Comparison of ENCODE assay signal across 17 cellular contexts in genomic region chr16:57684626-57685358, GRCh38. TPM values are rescaled to one million over a fixed set of nuclear protein-coding genes. Genes with fewer than 3 reads are reported as not detected.
DNase-seq lines count a peak whose midpoint lies in the region; ATAC-seq and TF ChIP-seq lines count a peak whose summit lies in the region.
"Had no signal": no experiment of that assay in that cellular context is flagged by ENCODE, and none has a peak within 500 bp of the region (broad histone marks: within the 10 kb centered on the region; RNA-seq: fewer than 3 reads in every experiment).

No MANE protein-coding gene starts in this region.

- no peak for ATAC-seq in GM21528 (IDR thresholded peaks at IDR 0.05; ENCODE audit: low FRiP score, unreplicated experiment)
- ATAC-seq in mucosa of descending colon: no peak

- H3K27ac Mint-ChIP-seq in chondrocyte (ENCODE audit: unreplicated experiment): no peak overlapping the region
- peak overlapping the region; percentile 19 for H3K27ac Mint-ChIP-seq in neural progenitor cell
- H3K27ac Mint-ChIP-seq: CD4-positive, alpha-beta memory T cell had no signal

- H3K27me3 ChIP-seq in BLaER1 treated with 17β-estradiol and CSF1 and Interleukin-3, amounts not matched to agents 10 nM and 100 nM: no peaks in the 10 kb centered on the region
- H3K27me3 ChIP-seq in neural progenitor cell: no peaks in the 10 kb centered on the region
- H3K27me3 ChIP-seq: BE2C had no signal

- peak overlapping the region in 8 of 11 experiments; percentile 20 to 50 (median 34); a peak in 8 of 22 replicates for H3K9ac ChIP-seq in BLaER1 treated with 17β-estradiol and CSF1 and Interleukin-3, amounts not matched to agents 10 nM and 100 nM
- H3K9ac ChIP-seq in neural progenitor cell: no peak overlapping the region

- H3K9me3 ChIP-seq in BLaER1 treated with 17β-estradiol and CSF1 and Interleukin-3, amounts not matched to agents 10 nM and 100 nM (replicated peaks in 1 of 11): 0 out of 22 replicates have a peak, but pooled peaks cover 0 to 5% (median 0%) of the 10 kb centered on the region in 11 experiments
- H3K9me3 ChIP-seq in neural progenitor cell (ENCODE audit: low read depth): no peaks in the 10 kb centered on the region
- no peaks in the 10 kb centered on the region for H3K9me3 ChIP-seq in mucosa of descending colon
- H3K9me3 ChIP-seq: BE2C had no signal

- H3K9me3 Mint-ChIP-seq in chondrocyte (ENCODE audit: low read depth) (no peaks in the 10 kb centered on the region), neural progenitor cell (no peaks in the 10 kb centered on the region)
- H3K9me3 Mint-ChIP-seq: CD4-positive, alpha-beta memory T cell; H9 had no signal

- no peaks in the 10 kb centered on the region for H3K79me2 ChIP-seq in neural progenitor cell (ENCODE audit: low read depth)

- intact Hi-C loops in mucosa of descending colon (cut with DNase I, micrococcal nuclease): no loop called here

- no peak overlapping the region for H2AFZ ChIP-seq in neural progenitor cell (replicated peaks)

- no peaks in the 10 kb centered on the region for H3F3A ChIP-seq in neural progenitor cell (ENCODE audit: low read depth)

- H4K20me1 ChIP-seq in BLaER1 treated with 17β-estradiol and CSF1 and Interleukin-3, amounts not matched to agents 10 nM and 100 nM: no peaks in the 10 kb centered on the region
- H4K20me1 ChIP-seq in neural progenitor cell (ENCODE audit: low read depth): no peaks in the 10 kb centered on the region

- no peaks in the 10 kb centered on the region for H3K36me3 ChIP-seq in BLaER1 treated with 17β-estradiol and CSF1 and Interleukin-3, amounts not matched to agents 10 nM and 100 nM
- H3K36me3 ChIP-seq in neural progenitor cell: no peaks in the 10 kb centered on the region
- no peaks in the 10 kb centered on the region for H3K36me3 ChIP-seq in mucosa of descending colon (ENCODE audit: low read depth)
- H3K36me3 ChIP-seq: BE2C had no signal

- no peak overlapping the region for H3K4me3 Mint-ChIP-seq in chondrocyte (ENCODE audit: unreplicated experiment)
- no peak overlapping the region for H3K4me3 Mint-ChIP-seq in neural progenitor cell
- H3K4me3 Mint-ChIP-seq: CD14-positive monocyte; CD4-positive, alpha-beta memory T cell; H9 had no signal

- H3K4me1 ChIP-seq in BLaER1 treated with 17β-estradiol and CSF1 and Interleukin-3, amounts not matched to agents 10 nM and 100 nM: peaks cover 59 to 98% (median 84%) of the 10 kb centered on the region in 10 experiments
- H3K4me1 ChIP-seq in neural progenitor cell: no peaks in the 10 kb centered on the region
- H3K4me1 ChIP-seq in mucosa of descending colon (ENCODE audit: low read depth): no peaks in the 10 kb centered on the region
- H3K4me1 ChIP-seq: BE2C had no signal

- H3K27ac ChIP-seq in BLaER1 treated with 17β-estradiol and CSF1 and Interleukin-3, amounts not matched to agents 10 nM and 100 nM: peak overlapping the region in 9 of 11 experiments; percentile 59 to 100 (median 99); a peak in 18 of 22 replicates
- no peak overlapping the region for H3K27ac ChIP-seq in neural progenitor cell

- H3K36me3 Mint-ChIP-seq in chondrocyte (ENCODE audit: low read depth): no peaks in the 10 kb centered on the region
- H3K36me3 Mint-ChIP-seq in neural progenitor cell: no peaks in the 10 kb centered on the region
- H3K36me3 Mint-ChIP-seq: CD4-positive, alpha-beta memory T cell had no signal

- no peak for TF ChIP-seq CTCF in chondrocyte (IDR thresholded peaks at IDR 0.05)
- TF ChIP-seq CTCF in neural progenitor cell (IDR thresholded peaks at IDR 0.05): no peak
- TF ChIP-seq CTCF in mucosa of descending colon (IDR thresholded peaks at IDR 0.05): no peak

- H3K4me1 Mint-ChIP-seq in chondrocyte (ENCODE audit: low read depth) (no peaks in the 10 kb centered on the region), neural progenitor cell (peaks cover 10% of the 10 kb centered on the region)

- H3K27me3 Mint-ChIP-seq in chondrocyte (ENCODE audit: low read depth) (peaks cover 3% of the 10 kb centered on the region), neural progenitor cell (ENCODE audit: insufficient read depth, low read depth) (peaks cover 9% of the 10 kb centered on the region)

- DNase-seq in chondrocyte (ENCODE audit: low spot score) (peak; percentile 72), neural progenitor cell (ENCODE audit: low spot score) (no peak), mucosa of descending colon (no peak), NCI-H1930 (lab: John Stamatoyannopoulos, UW) (no peak)
- DNase-seq: ACHN; BE2C; CD4-positive, alpha-beta memory T cell; DMS153; DMS79; GDM1; H9; IMR-90 had no signal

- H3K4me3 ChIP-seq in BLaER1 treated with 17β-estradiol and CSF1 and Interleukin-3, amounts not matched to agents 10 nM and 100 nM: no peak overlapping the region
- H3K4me3 ChIP-seq in neural progenitor cell: no peak overlapping the region
- H3K4me3 ChIP-seq in mucosa of descending colon: no peak overlapping the region

- peak overlapping the region in 10 of 11 experiments; percentile 6 to 97 (median 59); a peak in 16 of 22 replicates for H3K4me2 ChIP-seq in BLaER1 treated with 17β-estradiol and CSF1 and Interleukin-3, amounts not matched to agents 10 nM and 100 nM
- H3K4me2 ChIP-seq in neural progenitor cell: no peak overlapping the region

RNA-seq across cellular contexts. Expression of gene DRC7, which starts 9.8 kb away (rescaled TPM):
- total RNA-seq in chondrocyte: not detected in 3 replicates
- total RNA-seq in neural progenitor cell (ENCODE audit: low replicate concordance): 0.41 and 0.84 TPM in 2 replicates
- not detected for total RNA-seq in mucosa of descending colon
- total RNA-seq: CD4-positive, alpha-beta memory T cell; Daoy; H1; IMR-90 had no signal

RNA-seq across cellular contexts. Expression of gene ADGRG3, which starts 16.7 kb away (rescaled TPM):
- not detected in 3 replicates for total RNA-seq in chondrocyte
- not detected in 2 replicates for total RNA-seq in neural progenitor cell (ENCODE audit: low replicate concordance)
- 1 to 10 TPM in 2 of 3 donors, under 1 TPM in 1; 0.84 to 3.4 (median 1.8) TPM for total RNA-seq in mucosa of descending colon
- total RNA-seq: CD4-positive, alpha-beta memory T cell; Daoy; IMR-90 had no signal

RNA-seq across cellular contexts. Expression of gene KATNB1, which starts 50.8 kb away (rescaled TPM):
- 14.0 to 20.6 TPM (median 14.7 TPM) in 3 replicates for total RNA-seq in chondrocyte
- total RNA-seq in neural progenitor cell (ENCODE audit: low replicate concordance): 33.5 and 48.2 TPM in 2 replicates
- total RNA-seq in mucosa of descending colon: 10 to 100 TPM; 12.8 to 21.1 (median 17.9) TPM

RNA-seq across cellular contexts. Expression of gene ADGRG1, which starts 56.4 kb away (rescaled TPM):
- total RNA-seq in chondrocyte: 16.8 to 57.8 TPM (median 56.3 TPM) in 3 replicates
- 8.0 and 17.5 TPM in 2 replicates for total RNA-seq in neural progenitor cell (ENCODE audit: low replicate concordance)
- total RNA-seq in mucosa of descending colon: 100 to 1,000 TPM in 1 of 3 donors, 10 to 100 TPM in 2; 37.0 to 104 (median 98.4) TPM
